Comparison of ENCODE assay signal across 14 cellular contexts in genomic region chr4:14345356-14345775, GRCh38.
DNase-seq lines count a peak whose midpoint lies in the region; ATAC-seq and TF ChIP-seq lines count a peak whose summit lies in the region.
"Had no signal": no experiment of that assay in that cellular context is flagged by ENCODE, and none has a peak within 500 bp of the region (broad histone marks: within the 10 kb centered on the region; RNA-seq: fewer than 3 reads in every experiment).

No MANE protein-coding gene starts in this region.

- no peak for TF ChIP-seq CTCF in epithelial cell of proximal tubule (conservative IDR thresholded peaks at IDR 0.05; ENCODE audit: low read depth, low read length)
- no peak for TF ChIP-seq CTCF in omental fat pad (IDR thresholded peaks at IDR 0.05)

- no peak overlapping the region for H3K4me3 ChIP-seq in epithelial cell of proximal tubule (ENCODE audit: low read depth, low read length)
- H3K4me3 ChIP-seq: esophagus squamous epithelium had no signal

- peak; percentile 23 for ATAC-seq in omental fat pad (ENCODE audit: low FRiP score)
- ATAC-seq in HG02678 (IDR thresholded peaks at IDR 0.05; ENCODE audit: unreplicated experiment): no peak
- ATAC-seq in HG03025 (IDR thresholded peaks at IDR 0.05; ENCODE audit: low FRiP score, unreplicated experiment): no peak
- no peak for ATAC-seq in GM18517 (IDR thresholded peaks at IDR 0.05; ENCODE audit: unreplicated experiment)

- DNase-seq in ELR (ENCODE audit: low read depth) (peak; percentile 75), NOMO-1 treated with dmso at 0.1 percent for 144 hours (lab: John Stamatoyannopoulos, UW; ENCODE audit: unreplicated experiment) (peak; percentile 73), epithelial cell of proximal tubule (ENCODE audit: low read depth) (peak; percentile 80), omental fat pad (ENCODE audit: low spot score) (no peak), NCI-H2107 treated with DMSO at 0.1 percent for 48 hours (lab: John Stamatoyannopoulos, UW; ENCODE audit: unreplicated experiment) (no peak)
- DNase-seq: activated CD4-positive, alpha-beta T cell treated with anti-CD3 and anti-CD28 coated beads, Interleukin-2, amount 10 ng/mL, durations not matched to agents 7 days and 5 days; activated naive CD4-positive, alpha-beta T cell treated with anti-CD3 and anti-CD28 coated beads, Interleukin-2, amount 50 U/mL, for 16 hours; DMS79; esophagus squamous epithelium; NCI-H1694; SHP77 had no signal

Comparison
In these comparisons a context has a peak if more than half of its experiments do, and no peak if none do; other contexts are left out.
1. DNase-seq: peak in ELR (single experiment), NOMO-1 treated with dmso at 0.1 percent for 144 hours (single experiment) and epithelial cell of proximal tubule (single experiment); none in omental fat pad (single experiment) and NCI-H2107 treated with DMSO at 0.1 percent for 48 hours (single experiment).